ENCODE assay signal across 11 cellular contexts in genomic region chr3:55484191-55484644, GRCh38. TPM values are rescaled to one million over a fixed set of nuclear protein-coding genes. Genes with fewer than 3 reads are reported as not detected.
DNase-seq lines count a peak whose midpoint lies in the region; ATAC-seq and TF ChIP-seq lines count a peak whose summit lies in the region.
"Had no signal": no experiment of that assay in that cellular context is flagged by ENCODE, and none has a peak within 500 bp of the region (broad histone marks: within the 10 kb centered on the region; RNA-seq: fewer than 3 reads in every experiment).

No MANE protein-coding gene starts in this region.

- peaks cover 3% of the 10 kb centered on the region for H3K9me3 Mint-ChIP-seq in activated T-cell treated with anti-CD3 and anti-CD28 coated beads, Interleukin-2, amount 50 U/mL, for 24 hours
- H3K9me3 Mint-ChIP-seq: CD8-positive, alpha-beta T cell had no signal

- no peak overlapping the region for H3K4me3 Mint-ChIP-seq in activated T-cell treated with anti-CD3 and anti-CD28 coated beads, Interleukin-2, amount 50 U/mL, for 24 hours
- H3K4me3 Mint-ChIP-seq: CD8-positive, alpha-beta T cell had no signal

- no peak overlapping the region for H3K27ac ChIP-seq in SJSA1
- H3K27ac ChIP-seq in ovary = peak overlapping the region; percentile 66 to 85

- H3K9me3 ChIP-seq in SJSA1 (replicated peaks) (no peaks in the 10 kb centered on the region), ovary (no peaks in the 10 kb centered on the region)

- peak overlapping the region; percentile 66; the same call in 1 of the 2 replicates for H3K4me3 ChIP-seq in SJSA1
- H3K4me3 ChIP-seq in fibroblast of the aortic adventitia (ENCODE audit: low read depth, low read length) = peak overlapping the region; percentile 69
- H3K4me3 ChIP-seq in ovary = peak overlapping the region; percentile 26

- intact Hi-C loops in ovary (cut with DNase I) = loop anchor here in 1 of 4 donors (10.0 kb wide), 3 partner anchors 241 to 771 kb away; no protein-coding TSS in a partner anchor

- H3K27me3 ChIP-seq in SJSA1 (replicated peaks) (no peaks in the 10 kb centered on the region), ovary (no peaks in the 10 kb centered on the region)

- peak; percentile 76 for DNase-seq in ELF-1 (ENCODE audit: low read depth, low spot score)
- no peak for DNase-seq in SJSA1 (ENCODE audit: low read depth in 1 of 2, low spot score in 2 of 2)
- DNase-seq in fibroblast of the aortic adventitia (ENCODE audit: low read depth) = no peak
- DNase-seq in ovary = peak in 4 of 5 donors; percentile 46 to 64 (median 56)
- no peak for DNase-seq in SW480 (ENCODE audit: low spot score)
- no peak for DNase-seq in activated T-cell treated with anti-CD3 and anti-CD28 coated beads, Interleukin-2, amount 50 U/mL, for 24 hours
- DNase-seq: activated CD4-positive, alpha-beta T cell treated with anti-CD3 and anti-CD28 coated beads, Interleukin-2, amount 50 U/mL, for 1 hour; activated naive CD4-positive, alpha-beta T cell; CD8-positive, alpha-beta T cell had no signal

- H3K4me1 ChIP-seq in SJSA1 (replicated peaks) (peaks cover 13% of the 10 kb centered on the region), ovary (ENCODE audit: insufficient read depth) (peaks cover 6% of the 10 kb centered on the region)

- no peak overlapping the region for H3K27ac Mint-ChIP-seq in activated T-cell treated with anti-CD3 and anti-CD28 coated beads, Interleukin-2, amount 50 U/mL, for 24 hours
- H3K27ac Mint-ChIP-seq: CD8-positive, alpha-beta T cell had no signal

- no peak for TF ChIP-seq POLR2A in ovary (IDR thresholded peaks at IDR 0.05)

- ATAC-seq in HG02759 (IDR thresholded peaks at IDR 0.05; ENCODE audit: unreplicated experiment) = no peak
- ATAC-seq in HG03469 (IDR thresholded peaks at IDR 0.05; ENCODE audit: unreplicated experiment) = no peak
- ATAC-seq: CD8-positive, alpha-beta T cell had no signal

- peaks cover 33% of the 10 kb centered on the region for H3K4me1 Mint-ChIP-seq in activated T-cell treated with anti-CD3 and anti-CD28 coated beads, Interleukin-2, amount 50 U/mL, for 24 hours (ENCODE audit: low read depth)

- H3K36me3 Mint-ChIP-seq in activated T-cell treated with anti-CD3 and anti-CD28 coated beads, Interleukin-2, amount 50 U/mL, for 24 hours (ENCODE audit: low read depth) = no peaks in the 10 kb centered on the region
- H3K36me3 Mint-ChIP-seq: CD8-positive, alpha-beta T cell had no signal

- TF ChIP-seq CTCF in fibroblast of the aortic adventitia (IDR thresholded peaks at IDR 0.05; ENCODE audit: insufficient read depth, low read length) (no peak), ovary (IDR thresholded peaks at IDR 0.05) (no peak)

- 11 to 44% (median 19%) methylated on average over 19 of the region's 19 CpGs for WGBS in ovary, 3 donors

- H3K36me3 ChIP-seq in SJSA1 (peaks cover 26% of the 10 kb centered on the region), ovary (no peaks in the 10 kb centered on the region)

- TF ChIP-seq EP300 in ovary (IDR thresholded peaks at IDR 0.05) = no peak

- peaks cover 94% of the 10 kb centered on the region for H3K27me3 Mint-ChIP-seq in activated T-cell treated with anti-CD3 and anti-CD28 coated beads, Interleukin-2, amount 50 U/mL, for 24 hours

RNA-seq across cellular contexts. Expression of gene WNT5A, which starts 2.9 kb away (rescaled TPM):
- 18.6 and 18.8 TPM in 2 replicates for total RNA-seq in SJSA1 (2014; rRNA removed; shearing (Covaris generic))
- 5.8 and 42.4 TPM in 2 replicates for total RNA-seq in fibroblast of the aortic adventitia (ENCODE audit: low replicate concordance)
- 10 to 100 TPM; 13.1 to 26.9 (median 18.6) TPM for total RNA-seq in ovary
- 10 to 100 TPM; 10.1 to 12.9 TPM for polyA plus RNA-seq in ovary

Comparison
In these comparisons a context has a peak if more than half of its experiments do, and no peak if none do; other contexts are left out.
1. DNase-seq: peak in ELF-1 (single experiment) and ovary (4 of 5); none in SJSA1 (0 of 2), fibroblast of the aortic adventitia (single experiment), SW480 (single experiment) and activated T-cell treated with anti-CD3 and anti-CD28 coated beads, Interleukin-2, amount 50 U/mL, for 24 hours (single experiment).
2. Peak in every context shown above with its lines, with median percentiles within 50 percentile points of each other: H3K4me3 ChIP-seq.